ENCODE assay signal across 22 cellular contexts in genomic region chr18:4405965-4406364, GRCh38. TPM values are rescaled to one million over a fixed set of nuclear protein-coding genes. Genes with fewer than 3 reads are reported as not detected.
A peak's percentile ranks its signal among the peaks of the same experiment; 100 is the strongest.
DNase-seq lines count a peak whose midpoint lies in the region; TF ChIP-seq lines count a peak whose summit lies in the region.
"Had no signal": no experiment of that assay in that cellular context is flagged by ENCODE, and none has a peak within 500 bp of the region (broad histone marks: within the 10 kb centered on the region; RNA-seq: fewer than 3 reads in every experiment).

No MANE protein-coding gene starts in this region.

- H3K4me3 Mint-ChIP-seq in endodermal cell: no peak overlapping the region
- H3K4me3 Mint-ChIP-seq: CD8-positive, alpha-beta T cell; T-helper 1 cell treated with Interleukin-12 subunit alpha and Interleukin-12 subunit beta and Interleukin-4 antibody, amounts not matched to agents 30 μg/mL and 1 μg/mL, for 36 hours had no signal

- DNase-seq in H7: peak; percentile 27
- peak; percentile 4 for DNase-seq in Jurkat, Clone E6-1 (ENCODE audit: low read depth, low spot score)
- DNase-seq in endodermal cell: peak; percentile 47
- peak; percentile 23 for DNase-seq in mesendoderm
- no peak for DNase-seq in tibial artery
- DNase-seq in NCI-H2107 (lab: John Stamatoyannopoulos, UW): no peak
- DNase-seq in cerebellar nuclear complex (lab: John Stamatoyannopoulos, UW): no peak
- DNase-seq: C1 segment of cervical spinal cord; Caco-2; CD8-positive, alpha-beta T cell; DMS79 treated with DMSO at 0.1 percent for 48 hours; GF-D8; Karpas-422; NCI-H1105; NCI-H1436 treated with DMSO at 0.1 percent for 48 hours; NCI-H187 treated with DMSO at 0.1 percent for 48 hours; NCI-H446; NCI-H524 treated with DMSO at 0.1 percent for 48 hours; SHP77; SW 1271 had no signal

- no peaks in the 10 kb centered on the region for H3K36me3 Mint-ChIP-seq in endodermal cell (ENCODE audit: low read depth)
- H3K36me3 Mint-ChIP-seq: CD8-positive, alpha-beta T cell had no signal

- H3K36me3 ChIP-seq in H7 (replicated peaks; ENCODE audit: control insufficient read depth, insufficient read depth, low read length) (no peaks in the 10 kb centered on the region), endodermal cell (ENCODE audit: control insufficient read depth, insufficient read depth, low read length) (no peaks in the 10 kb centered on the region), mesendoderm (ENCODE audit: control insufficient read depth, insufficient read depth, low read length) (no peaks in the 10 kb centered on the region), tibial artery (no peaks in the 10 kb centered on the region)

- H3K9me3 Mint-ChIP-seq in endodermal cell: no peaks in the 10 kb centered on the region

- H3K9ac ChIP-seq in endodermal cell (ENCODE audit: extremely low read depth, low read length, poor library complexity, severe bottlenecking) (no peak overlapping the region), mesendoderm (ENCODE audit: low read length) (no peak overlapping the region)

- no peak overlapping the region for H3K4me3 ChIP-seq in H7 (ENCODE audit: insufficient read depth, low read depth, low read length)
- H3K4me3 ChIP-seq in Jurkat, Clone E6-1 (ENCODE audit: low read length): no peak overlapping the region
- no peak overlapping the region for H3K4me3 ChIP-seq in endodermal cell (ENCODE audit: low read length)
- H3K4me3 ChIP-seq in mesendoderm (ENCODE audit: low read length): no peak overlapping the region
- H3K4me3 ChIP-seq in tibial artery: no peak overlapping the region

- no peak overlapping the region for H3K4me2 ChIP-seq in mesendoderm (ENCODE audit: low read length)

- H3K27me3 ChIP-seq in H7 (ENCODE audit: control insufficient read depth, insufficient read depth, low read length): no peaks in the 10 kb centered on the region
- H3K27me3 ChIP-seq in endodermal cell (ENCODE audit: control insufficient read depth, insufficient read depth, low read length, poor library complexity, severe bottlenecking): no peaks in the 10 kb centered on the region
- H3K27me3 ChIP-seq in mesendoderm (ENCODE audit: insufficient read depth, low read length, poor library complexity): no peaks in the 10 kb centered on the region
- no peaks in the 10 kb centered on the region for H3K27me3 ChIP-seq in tibial artery

- H2AK5ac ChIP-seq in mesendoderm (ENCODE audit: low read length): no peak overlapping the region

- TF ChIP-seq CTCF in endodermal cell (conservative IDR thresholded peaks at IDR 0.05) (no peak), tibial artery (IDR thresholded peaks at IDR 0.05) (no peak)

- no peak overlapping the region for H3K27ac Mint-ChIP-seq in endodermal cell
- H3K27ac Mint-ChIP-seq: CD8-positive, alpha-beta T cell; T-helper 1 cell treated with Interleukin-12 subunit alpha and Interleukin-12 subunit beta and Interleukin-4 antibody, amounts not matched to agents 30 μg/mL and 1 μg/mL, for 36 hours had no signal

- no peak overlapping the region for H3K23ac ChIP-seq in mesendoderm (ENCODE audit: low read length)

- H3K79me1 ChIP-seq in mesendoderm (ENCODE audit: low read length): no peaks in the 10 kb centered on the region

- intact Hi-C loops in tibial artery (cut with DNase I; ENCODE audit: low total_unique reads): no loop called here

- H3K27ac ChIP-seq in endodermal cell (ENCODE audit: low read depth, low read length) (no peak overlapping the region), mesendoderm (ENCODE audit: low read depth, low read length) (no peak overlapping the region), tibial artery (no peak overlapping the region)
- H3K27ac ChIP-seq: RWPE1 had no signal

- H2BK120ac ChIP-seq in mesendoderm (ENCODE audit: low read depth, low read length): no peak overlapping the region

- H3K9me3 ChIP-seq in endodermal cell (ENCODE audit: control insufficient read depth, low read length) (no peaks in the 10 kb centered on the region), tibial artery (no peaks in the 10 kb centered on the region)
- H3K9me3 ChIP-seq: Caco-2 had no signal

- no peak overlapping the region for H2BK5ac ChIP-seq in mesendoderm (ENCODE audit: low read length)

- no peak overlapping the region for H3K4ac ChIP-seq in mesendoderm (ENCODE audit: low read depth, low read length)

- no peak overlapping the region for H3K56ac ChIP-seq in mesendoderm (ENCODE audit: low read length)

- H3K4me1 ChIP-seq in endodermal cell (ENCODE audit: control insufficient read depth, insufficient read depth, low read length) (peaks cover 4% of the 10 kb centered on the region), mesendoderm (ENCODE audit: control insufficient read depth, low read depth, low read length) (no peaks in the 10 kb centered on the region), tibial artery (no peaks in the 10 kb centered on the region)
- H3K4me1 ChIP-seq: Caco-2 had no signal

- 90 to 100% methylated on average over 3 to 5 of the region's 5 CpGs for WGBS in endodermal cell (ENCODE audit: insufficient coverage in 1 of 2, insufficient read length in 1 of 2), 2 experiments
- no CpG with 5 or more reads among the region's 5 CpGs for WGBS in mesendoderm (ENCODE audit: extremely low coverage, insufficient coverage, low lambda C conversion rate)

- no peak overlapping the region for H2BK15ac ChIP-seq in mesendoderm (replicated peaks; ENCODE audit: low read depth)

- no peaks in the 10 kb centered on the region for H3K79me2 ChIP-seq in mesendoderm (ENCODE audit: control insufficient read depth, insufficient read depth, low read length)

- H3K27me3 Mint-ChIP-seq in endodermal cell (ENCODE audit: insufficient read depth): no peaks in the 10 kb centered on the region

- H4K8ac ChIP-seq in mesendoderm (ENCODE audit: low read depth, low read length): no peak overlapping the region

- no peak overlapping the region for H3K18ac ChIP-seq in mesendoderm (ENCODE audit: low read length)

- peaks cover 11% of the 10 kb centered on the region for H3K4me1 Mint-ChIP-seq in endodermal cell

- no peak overlapping the region for H4K5ac ChIP-seq in mesendoderm (ENCODE audit: low read length)

RNA-seq across cellular contexts. Expression of gene DLGAP1, which starts 49.1 kb away (rescaled TPM):
- total RNA-seq in H7 (2014; rRNA removed; shearing (Covaris generic)): 10.1 and 21.7 TPM in 2 replicates
- polyA plus RNA-seq in Jurkat, Clone E6-1 (2012; ENCODE audit: insufficient read depth, insufficient read length): not detected
- total RNA-seq in endodermal cell: 10 to 100 TPM; 11.5 to 21.5 TPM
- polyA plus RNA-seq in endodermal cell (2013, experiment 1 of 2): 8.7 TPM
- 10.0 TPM for polyA plus RNA-seq in endodermal cell (2013, experiment 2 of 2)
- polyA plus RNA-seq in mesendoderm (2013, experiment 1 of 2): 5.1 TPM
- polyA plus RNA-seq in mesendoderm (2013, experiment 2 of 2): 4.7 TPM
- total RNA-seq: CD8-positive, alpha-beta T cell had no signal

Comparison
In these comparisons a context has a peak if more than half of its experiments do, and no peak if none do; other contexts are left out.
1. DNase-seq: peak in H7 (single experiment), Jurkat, Clone E6-1 (single experiment), endodermal cell (single experiment) and mesendoderm (single experiment); none in tibial artery (0 of 2), NCI-H2107 (single experiment) and cerebellar nuclear complex (0 of 2).